20 cellular contexts compared by ENCODE assay signal in genomic region chr20:8489094-8489883, GRCh38.
DNase-seq lines count a peak whose midpoint lies in the region; ATAC-seq and TF ChIP-seq lines count a peak whose summit lies in the region.
"Had no signal": no experiment of that assay in that cellular context is flagged by ENCODE, and none has a peak within 500 bp of the region (broad histone marks: within the 10 kb centered on the region; RNA-seq: fewer than 3 reads in every experiment).

No MANE protein-coding gene starts in this region.

- no peak overlapping the region for H2AFZ ChIP-seq in mammary epithelial cell (ENCODE audit: low read depth, low read length)

- H3K4me1 ChIP-seq in breast epithelium, result no peaks in the 10 kb centered on the region
- H3K4me1 ChIP-seq in mammary epithelial cell (ENCODE audit: insufficient read depth, low read length), result no peaks in the 10 kb centered on the region
- H3K4me1 ChIP-seq in sigmoid colon, result peaks cover 0 to 45% (median 25%) of the 10 kb centered on the region in 4 donors
- H3K4me1 ChIP-seq: SJCRH30 had no signal

- TF ChIP-seq CTCF in breast epithelium (IDR thresholded peaks at IDR 0.05) (no peak), mammary epithelial cell (conservative IDR thresholded peaks at IDR 0.05 in 1 of 2, IDR thresholded peaks at IDR 0.05 in 1 of 2; ENCODE audit: extremely low read depth in 1 of 2, insufficient read depth in 1 of 2, low read depth in 1 of 2, low read length in 2 of 2) (no peak), fibroblast of pulmonary artery (IDR thresholded peaks at IDR 0.05; ENCODE audit: low read length, missing control alignments) (no peak), sigmoid colon (IDR thresholded peaks at IDR 0.05) (no peak)

- no peaks in the 10 kb centered on the region for H4K20me1 ChIP-seq in mammary epithelial cell (ENCODE audit: insufficient read depth, low read length)

- H3K9me3 ChIP-seq in breast epithelium, result no peaks in the 10 kb centered on the region
- no peaks in the 10 kb centered on the region for H3K9me3 ChIP-seq in mammary epithelial cell (replicated peaks; ENCODE audit: insufficient read depth, low read length)
- no peaks in the 10 kb centered on the region for H3K9me3 ChIP-seq in sigmoid colon
- H3K9me3 ChIP-seq: SJCRH30 had no signal

- H3K27me3 ChIP-seq in breast epithelium (no peaks in the 10 kb centered on the region), mammary epithelial cell (ENCODE audit: insufficient read depth, low read length) (no peaks in the 10 kb centered on the region), sigmoid colon (no peaks in the 10 kb centered on the region)
- H3K27me3 ChIP-seq: SJCRH30 had no signal

- TF ChIP-seq POLR2A in breast epithelium (IDR thresholded peaks at IDR 0.05) (no peak), sigmoid colon (IDR thresholded peaks at IDR 0.05) (no peak)

- in situ Hi-C loops in mammary epithelial cell (cut with MboI; ENCODE audit: low sequenced_read_pairs in 2 of 2), result no loop called here

- peak; percentile 87 for ATAC-seq in left ventricle myocardium superior
- ATAC-seq in GM21367 (IDR thresholded peaks at IDR 0.05; ENCODE audit: unreplicated experiment), result no peak

- intact Hi-C loops in breast epithelium (cut with DNase I; ENCODE audit: low total_unique reads) (no loop called here), mammary epithelial cell (cut with micrococcal nuclease) (no loop called here), left ventricle myocardium superior (cut with micrococcal nuclease) (no loop called here), sigmoid colon (cut with DNase I) (no loop called here)

- no peak overlapping the region for H3K4me2 ChIP-seq in mammary epithelial cell (ENCODE audit: insufficient read depth, low read depth, low read length)

- no peak for TF ChIP-seq EP300 in sigmoid colon (IDR thresholded peaks at IDR 0.05)

- WGBS in mammary epithelial cell (ENCODE audit: low coverage, missing lambda C conversion rate), result 11% methylated on average over 6 of the region's 6 CpGs
- WGBS in sigmoid colon, 2 donors, result 74 to 81% methylated on average over 6 of the region's 6 CpGs

- no peak overlapping the region for H3K9ac ChIP-seq in mammary epithelial cell (ENCODE audit: insufficient read depth, low read length)

- DNase-seq in breast epithelium (ENCODE audit: low spot score in 2 of 2) (no peak), mammary epithelial cell (no peak), fibroblast of pulmonary artery (ENCODE audit: low read depth) (peak; percentile 47), left ventricle myocardium superior (peak; percentile 58), sigmoid colon (no peak), kidney glomerular epithelial cell (lab: John Stamatoyannopoulos, UW) (no peak), CD1c-positive myeloid dendritic cell (ENCODE audit: extremely low spot score) (no peak)
- DNase-seq: AML-193; Calu3; CD8-positive, alpha-beta memory T cell; DMS153; KG1; NCI-H1092 treated with DMSO at 0.1 percent for 48 hours; NCI-H1436 treated with DMSO at 0.1 percent for 48 hours; NCI-H1930; NCI-H774; NK-92 treated with Interleukin-12 subunit alpha and Interleukin-12 subunit beta, amount 100 ng/mL, for 24 hours; SJCRH30 had no signal

- no peaks in the 10 kb centered on the region for H3K36me3 ChIP-seq in breast epithelium
- H3K36me3 ChIP-seq in mammary epithelial cell (ENCODE audit: insufficient read depth, low read length), result no peaks in the 10 kb centered on the region
- no peaks in the 10 kb centered on the region for H3K36me3 ChIP-seq in sigmoid colon
- H3K36me3 ChIP-seq: SJCRH30 had no signal

- H3K27ac ChIP-seq in breast epithelium (peak overlapping the region; percentile 35 to 67), mammary epithelial cell (ENCODE audit: insufficient read depth, low read depth, low read length) (no peak overlapping the region), sigmoid colon (peak overlapping the region in 3 of 4 donors; percentile 42 to 70 (median 52))
- H3K27ac ChIP-seq: RWPE1, SJCRH30 had no signal

- BruUV-seq in mammary epithelial cell (replicated peaks; lab: Mats Ljungman, UMichigan), result no TSS peak

- dilution Hi-C loops in mammary epithelial cell (cut with HindIII; ENCODE audit: low sequenced_read_pairs), result no loop called here

- H3K79me2 ChIP-seq in mammary epithelial cell (ENCODE audit: insufficient read depth, low read length), result no peaks in the 10 kb centered on the region

- CTCF ChIA-PET in mammary epithelial cell (lab: Charles Lee; ENCODE audit: low non-redundant PET), result no interaction called here

- H3K4me3 ChIP-seq in breast epithelium (no peak overlapping the region), mammary epithelial cell (replicated peaks in 1 of 3; ENCODE audit: insufficient read depth in 1 of 3, low read depth in 2 of 3, low read length in 3 of 3) (no peak overlapping the region), fibroblast of pulmonary artery (replicated peaks; ENCODE audit: low read depth, low read length) (no peak overlapping the region), sigmoid colon (no peak overlapping the region)
- H3K4me3 ChIP-seq: SJCRH30 had no signal

Comparison
In these comparisons a context has a peak if more than half of its experiments do, and no peak if none do; other contexts are left out.
1. DNase-seq: peak in fibroblast of pulmonary artery (single experiment) and left ventricle myocardium superior (single experiment); none in breast epithelium (0 of 2), mammary epithelial cell (single experiment), sigmoid colon (single experiment), kidney glomerular epithelial cell (single experiment) and CD1c-positive myeloid dendritic cell (single experiment).